ENCODE assay signal across 2 cellular contexts in genomic region chr17:51850206-51850605, GRCh38.
TF ChIP-seq lines count a peak whose summit lies in the region.

No MANE protein-coding gene starts in this region.

TF ChIP-seq in SK-N-SH, 30 proteins besides CTCF, POLR2A, EP300 and RAD21 (continued from another document):
- TF ChIP-seq, protein P1, sequence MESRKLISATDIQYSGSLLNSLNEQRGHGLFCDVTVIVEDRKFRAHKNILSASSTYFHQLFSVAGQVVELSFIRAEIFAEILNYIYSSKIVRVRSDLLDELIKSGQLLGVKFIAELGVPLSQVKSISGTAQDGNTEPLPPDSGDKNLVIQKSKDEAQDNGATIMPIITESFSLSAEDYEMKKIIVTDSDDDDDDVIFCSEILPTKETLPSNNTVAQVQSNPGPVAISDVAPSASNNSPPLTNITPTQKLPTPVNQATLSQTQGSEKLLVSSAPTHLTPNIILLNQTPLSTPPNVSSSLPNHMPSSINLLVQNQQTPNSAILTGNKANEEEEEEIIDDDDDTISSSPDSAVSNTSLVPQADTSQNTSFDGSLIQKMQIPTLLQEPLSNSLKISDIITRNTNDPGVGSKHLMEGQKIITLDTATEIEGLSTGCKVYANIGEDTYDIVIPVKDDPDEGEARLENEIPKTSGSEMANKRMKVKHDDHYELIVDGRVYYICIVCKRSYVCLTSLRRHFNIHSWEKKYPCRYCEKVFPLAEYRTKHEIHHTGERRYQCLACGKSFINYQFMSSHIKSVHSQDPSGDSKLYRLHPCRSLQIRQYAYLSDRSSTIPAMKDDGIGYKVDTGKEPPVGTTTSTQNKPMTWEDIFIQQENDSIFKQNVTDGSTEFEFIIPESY (IDR thresholded peaks at IDR 0.05; ENCODE audit: borderline replicate concordance, low read depth): no peak
- TF ChIP-seq RCOR1 (IDR thresholded peaks at IDR 0.05; ENCODE audit: low read length) (no peak), YY1 (IDR thresholded peaks at IDR 0.05; ENCODE audit: low read depth) (no peak), FOXM1 (IDR thresholded peaks at IDR 0.05; ENCODE audit: low read depth) (no peak), JUND (IDR thresholded peaks at IDR 0.05) (no peak)
TF ChIP-seq in SK-N-SH: peak in this region for 0.

TF ChIP-seq in SK-N-SH treated with all-trans-retinoic acid at 6 μM for 48 hours, 23 proteins besides CTCF, POLR2A, EP300 and RAD21 (continued from another document):
- TF ChIP-seq ZFP3 (CRISPR knock-in tag; IDR thresholded peaks at IDR 0.05) (no peak), ISL1 (CRISPR knock-in tag; IDR thresholded peaks at IDR 0.05) (no peak), ESRRG (CRISPR knock-in tag; IDR thresholded peaks at IDR 0.05) (no peak), TOX (CRISPR knock-in tag; IDR thresholded peaks at IDR 0.05; ENCODE audit: borderline replicate concordance) (no peak), RARB (CRISPR knock-in tag; IDR thresholded peaks at IDR 0.05) (no peak), ARNTL (CRISPR knock-in tag; IDR thresholded peaks at IDR 0.05; ENCODE audit: borderline replicate concordance, low read depth) (no peak), BACH2 (CRISPR knock-in tag; IDR thresholded peaks at IDR 0.05; ENCODE audit: borderline replicate concordance) (no peak), TSHZ2 (CRISPR knock-in tag; IDR thresholded peaks at IDR 0.05) (no peak), ZNF70 (CRISPR knock-in tag; IDR thresholded peaks at IDR 0.05) (no peak), POU6F1 (CRISPR knock-in tag; IDR thresholded peaks at IDR 0.05; ENCODE audit: borderline replicate concordance, low read depth) (no peak), ZC3H10 (CRISPR knock-in tag; IDR thresholded peaks at IDR 0.05) (no peak), SNAI2 (CRISPR knock-in tag; IDR thresholded peaks at IDR 0.05) (no peak), ZNF8 (CRISPR knock-in tag; IDR thresholded peaks at IDR 0.05) (no peak)
TF ChIP-seq in SK-N-SH treated with all-trans-retinoic acid at 6 μM for 48 hours: peak in this region for 0.
